Comparison of ENCODE assay signal across 12 cellular contexts in genomic region chrX:79162076-79162475, GRCh38. TPM values are rescaled to one million over a fixed set of nuclear protein-coding genes. Genes with fewer than 3 reads are reported as not detected.
DNase-seq lines count a peak whose midpoint lies in the region; ATAC-seq and TF ChIP-seq lines count a peak whose summit lies in the region.
"Had no signal": no experiment of that assay in that cellular context is flagged by ENCODE, and none has a peak within 500 bp of the region (broad histone marks: within the 10 kb centered on the region; RNA-seq: fewer than 3 reads in every experiment).

No MANE protein-coding gene starts in this region.

- peaks cover 56% of the 10 kb centered on the region for H3K4me1 Mint-ChIP-seq in activated naive CD4-positive, alpha-beta T cell treated with anti-CD3 and anti-CD28 coated beads for 36 hours (ENCODE audit: low read depth)
- peaks cover 76% of the 10 kb centered on the region for H3K4me1 Mint-ChIP-seq in activated CD4-positive, alpha-beta memory T cell treated with anti-CD3 and anti-CD28 coated beads, Interleukin-2, amount 10 ng/mL, durations not matched to agents 7 days and 5 days
- H3K4me1 Mint-ChIP-seq in natural killer cell = peaks cover 52 to 61% of the 10 kb centered on the region in 2 donors
- no peaks in the 10 kb centered on the region for H3K4me1 Mint-ChIP-seq in MCF 10A (ENCODE audit: insufficient read depth, unreplicated experiment)

- H3K4me3 ChIP-seq in coronary artery = no peak overlapping the region

- peak overlapping the region; percentile 81 for H3K4me3 Mint-ChIP-seq in activated naive CD4-positive, alpha-beta T cell treated with anti-CD3 and anti-CD28 coated beads for 36 hours
- H3K4me3 Mint-ChIP-seq in activated CD4-positive, alpha-beta memory T cell treated with anti-CD3 and anti-CD28 coated beads, Interleukin-2, amount 10 ng/mL, durations not matched to agents 7 days and 5 days = peak overlapping the region; percentile 89
- peak overlapping the region; percentile 90 for H3K4me3 Mint-ChIP-seq in natural killer cell
- no peak overlapping the region for H3K4me3 Mint-ChIP-seq in MCF 10A (ENCODE audit: unreplicated experiment)
- H3K4me3 Mint-ChIP-seq: type B pancreatic cell had no signal

- CTCF ChIA-PET in activated naive CD4-positive, alpha-beta T cell treated with anti-CD3 and anti-CD28 coated beads for 36 hours (lab: Charles Lee) = interaction anchor here (0.8 kb wide), 1 partner anchor 106 kb away, joined by 3 read pairs; no protein-coding TSS in a partner anchor
- CTCF ChIA-PET in activated CD4-positive, alpha-beta memory T cell treated with anti-CD3 and anti-CD28 coated beads, Interleukin-2, amount 10 ng/mL, durations not matched to agents 7 days and 5 days (lab: Charles Lee) = interaction anchor here (0.6 to 1.0 kb wide), 3 partner anchors 15 to 250 kb away, joined by 3 read pairs; no protein-coding TSS in a partner anchor
- CTCF ChIA-PET in MCF 10A (lab: Yijun Ruan, JAX) = no interaction called here

- H3K27ac Mint-ChIP-seq in activated naive CD4-positive, alpha-beta T cell treated with anti-CD3 and anti-CD28 coated beads for 36 hours = peak overlapping the region; percentile 98
- peak overlapping the region; percentile 97 for H3K27ac Mint-ChIP-seq in activated CD4-positive, alpha-beta memory T cell treated with anti-CD3 and anti-CD28 coated beads, Interleukin-2, amount 10 ng/mL, durations not matched to agents 7 days and 5 days
- peak overlapping the region; percentile 93 to 96 for H3K27ac Mint-ChIP-seq in natural killer cell
- H3K27ac Mint-ChIP-seq in MCF 10A (ENCODE audit: low read depth, unreplicated experiment) = no peak overlapping the region
- H3K27ac Mint-ChIP-seq: type B pancreatic cell had no signal

- no peaks in the 10 kb centered on the region for H3K27me3 Mint-ChIP-seq in activated naive CD4-positive, alpha-beta T cell treated with anti-CD3 and anti-CD28 coated beads for 36 hours (ENCODE audit: low read depth)
- no peaks in the 10 kb centered on the region for H3K27me3 Mint-ChIP-seq in activated CD4-positive, alpha-beta memory T cell treated with anti-CD3 and anti-CD28 coated beads, Interleukin-2, amount 10 ng/mL, durations not matched to agents 7 days and 5 days
- H3K27me3 Mint-ChIP-seq in natural killer cell (ENCODE audit: low read depth in 2 of 2) = no peaks in the 10 kb centered on the region
- H3K27me3 Mint-ChIP-seq in MCF 10A (ENCODE audit: insufficient read depth, unreplicated experiment) = no peaks in the 10 kb centered on the region
- H3K27me3 Mint-ChIP-seq: type B pancreatic cell had no signal

- peak; percentile 16 for ATAC-seq in HG02588 (IDR thresholded peaks at IDR 0.05; ENCODE audit: unreplicated experiment)
- no peak for ATAC-seq in natural killer cell

- no TSS peak for BruUV-seq in MCF 10A (replicated peaks; lab: Mats Ljungman, UMichigan)

- no peak overlapping the region for H3K27ac ChIP-seq in coronary artery

- peaks cover 13% of the 10 kb centered on the region for H3K36me3 Mint-ChIP-seq in activated naive CD4-positive, alpha-beta T cell treated with anti-CD3 and anti-CD28 coated beads for 36 hours (ENCODE audit: low read depth)
- H3K36me3 Mint-ChIP-seq in activated CD4-positive, alpha-beta memory T cell treated with anti-CD3 and anti-CD28 coated beads, Interleukin-2, amount 10 ng/mL, durations not matched to agents 7 days and 5 days (ENCODE audit: low read depth) = peaks cover 38% of the 10 kb centered on the region
- H3K36me3 Mint-ChIP-seq in natural killer cell = no peaks in the 10 kb centered on the region
- no peaks in the 10 kb centered on the region for H3K36me3 Mint-ChIP-seq in MCF 10A (ENCODE audit: insufficient read depth, unreplicated experiment)
- H3K36me3 Mint-ChIP-seq: type B pancreatic cell had no signal

- H3K9me3 Mint-ChIP-seq in activated naive CD4-positive, alpha-beta T cell treated with anti-CD3 and anti-CD28 coated beads for 36 hours = no peaks in the 10 kb centered on the region
- H3K9me3 Mint-ChIP-seq in activated CD4-positive, alpha-beta memory T cell treated with anti-CD3 and anti-CD28 coated beads, Interleukin-2, amount 10 ng/mL, durations not matched to agents 7 days and 5 days = no peaks in the 10 kb centered on the region
- H3K9me3 Mint-ChIP-seq in natural killer cell (no peaks in the 10 kb centered on the region), MCF 10A (ENCODE audit: unreplicated experiment) (peaks cover 14% of the 10 kb centered on the region)
- H3K9me3 Mint-ChIP-seq: type B pancreatic cell had no signal

- intact Hi-C loops in activated naive CD4-positive, alpha-beta T cell treated with anti-CD3 and anti-CD28 coated beads for 36 hours (cut with micrococcal nuclease) = loop anchor here (5.0 kb wide), 1 partner anchor 250 kb away; no protein-coding TSS in a partner anchor
- intact Hi-C loops in natural killer cell (cut with micrococcal nuclease) = loop anchor here (5.0 kb wide), 3 partner anchors 55 to 510 kb away; no protein-coding TSS in a partner anchor
- intact Hi-C loops in MCF 10A (cut with micrococcal nuclease) = no loop called here

- TF ChIP-seq CTCF in natural killer cell (IDR thresholded peaks at IDR 0.05) (no peak), coronary artery (IDR thresholded peaks at IDR 0.05) (no peak), MCF 10A (IDR thresholded peaks at IDR 0.05; ENCODE audit: unreplicated experiment) (no peak)

- POLR2A ChIA-PET in activated CD4-positive, alpha-beta memory T cell treated with anti-CD3 and anti-CD28 coated beads, Interleukin-2, amount 10 ng/mL, durations not matched to agents 7 days and 5 days (lab: Charles Lee) = interaction anchor here (0.8 to 11.7 kb wide), 12 partner anchors 8 to 217 kb away, joined by 3 to 147 read pairs (median 4); partner anchors contain the start of genes GPR174 and P2RY10
- POLR2A ChIA-PET in MCF 10A (lab: Yijun Ruan, JAX) = no interaction called here

- DNase-seq in activated naive CD4-positive, alpha-beta T cell treated with anti-CD3 and anti-CD28 coated beads for 36 hours = no peak
- no peak for DNase-seq in activated naive CD4-positive, alpha-beta T cell treated with anti-CD3 and anti-CD28 coated beads, Interleukin-2, amount 50 U/mL, for 16 hours
- DNase-seq in activated CD4-positive, alpha-beta memory T cell treated with anti-CD3 and anti-CD28 coated beads, Interleukin-2, amount 10 ng/mL, durations not matched to agents 7 days and 5 days = no peak
- DNase-seq in natural killer cell (no peak), coronary artery (ENCODE audit: low spot score) (no peak), DMS53 treated with DMSO at 0.1 percent for 48 hours (lab: John Stamatoyannopoulos, UW; ENCODE audit: unreplicated experiment) (no peak), MCF 10A (ENCODE audit: unreplicated experiment) (no peak)
- DNase-seq: DMS53, NCI-H2227 treated with DMSO at 0.1 percent for 48 hours, SW 1271 had no signal

RNA-seq across cellular contexts. Expression of gene GPR174, which starts 17.6 kb away (rescaled TPM):
- total RNA-seq in activated naive CD4-positive, alpha-beta T cell treated with anti-CD3 and anti-CD28 coated beads for 36 hours = 1 to 10 TPM; 9.0 TPM
- total RNA-seq in activated CD4-positive, alpha-beta memory T cell treated with anti-CD3 and anti-CD28 coated beads, Interleukin-2, amount 10 ng/mL, durations not matched to agents 7 days and 5 days = 10 to 100 TPM; 27.0 to 29.0 TPM
- total RNA-seq in natural killer cell (10 to 100 TPM; 39.2 to 58.2 (median 51.4) TPM), MCF 10A (2022) (not detected in 2 replicates)
